8 cellular contexts compared by ENCODE assay signal in the genomic region with DNA sequence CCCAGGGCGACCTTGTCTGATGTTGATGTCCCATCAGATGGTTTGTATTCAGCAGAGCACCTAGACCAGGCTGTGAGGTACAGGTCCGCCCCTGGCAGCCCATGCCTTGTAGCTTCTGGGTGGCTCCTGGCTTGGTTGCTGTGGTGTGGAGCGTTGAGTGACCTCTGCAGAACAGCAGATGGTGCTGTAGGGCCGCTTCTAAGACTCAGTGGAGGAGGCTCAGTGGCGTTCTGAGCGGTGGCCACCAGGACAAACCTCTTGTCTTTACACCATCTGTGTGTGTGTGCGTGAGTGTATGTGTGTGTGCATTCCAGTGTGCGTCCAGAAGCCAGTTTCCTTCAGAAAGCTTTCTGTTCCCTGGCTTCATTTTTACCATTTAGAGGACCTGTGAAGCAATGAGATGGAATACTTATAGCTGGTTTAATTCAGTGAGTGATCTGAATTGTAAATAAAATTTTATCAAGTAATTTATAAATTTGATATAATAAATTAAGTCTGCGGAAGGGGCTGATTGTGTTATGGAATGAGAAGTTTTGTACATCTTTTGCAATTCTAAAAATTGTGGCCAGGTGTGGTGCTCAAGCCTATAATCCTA.
DNase-seq lines count a peak whose midpoint lies in the region; ATAC-seq and TF ChIP-seq lines count a peak whose summit lies in the region.

No MANE protein-coding gene starts in this region.

- DNase-seq in AG04450 (ENCODE audit: low read depth, low spot score) = peak; percentile 88
- DNase-seq in HuH-7 (ENCODE audit: low spot score) = peak; percentile 90
- peak; percentile 95 for DNase-seq in NT2/D1 (ENCODE audit: low read depth, low spot score)
- peak; percentile 71 for DNase-seq in activated CD8-positive, alpha-beta memory T cell treated with anti-CD3 and anti-CD28 coated beads, Interleukin-2, amount 50 U/mL, for 48 hours
- peak; percentile 57 for DNase-seq in naive B cell
- DNase-seq in substantia nigra (lab: John Stamatoyannopoulos, UW) = peak in 40 of 49 donors; percentile 15 to 78 (median 59)

- H3K27ac ChIP-seq in AG04450 (ENCODE audit: low read depth, low read length) (no peak overlapping the region), substantia nigra (ENCODE audit: low read depth, low read length, poor library complexity, severe bottlenecking) (no peak overlapping the region)

- TF ChIP-seq CTCF in AG04450 (IDR thresholded peaks at IDR 0.05; ENCODE audit: low read depth, low read length) = peak; percentile 96

- H3K4me3 Mint-ChIP-seq in naive B cell = no peak overlapping the region

- H3K27ac Mint-ChIP-seq in naive B cell = peak overlapping the region in 2 of 6 donors; percentile 19 to 44

- peaks cover 13 to 23% of the 10 kb centered on the region in 2 donors for H3K36me3 Mint-ChIP-seq in naive B cell

- H3K4me3 ChIP-seq in AG04450 (ENCODE audit: low read depth, low read length) (no peak overlapping the region), NT2/D1 (ENCODE audit: insufficient read length, low read depth) (no peak overlapping the region)

- POLR2A ChIA-PET in AG04450 (lab: Yijun Ruan, JAX) = interaction anchor here (0.6 to 1.4 kb wide), 3 partner anchors 88 to 147 kb away, joined by 3 to 4 read pairs (median 3); partner anchors contain the start of gene POFUT2

- H3K4me1 ChIP-seq in NT2/D1 (ENCODE audit: insufficient read depth, insufficient read length) = peaks cover 9% of the 10 kb centered on the region

- ATAC-seq in GM18517 (IDR thresholded peaks at IDR 0.05; ENCODE audit: unreplicated experiment) = peak; percentile 45
- peak; percentile 91 for ATAC-seq in esophagus mucosa
- ATAC-seq in naive B cell (ENCODE audit: low read depth in 2 of 2) = peak; percentile 92 to 95

- peaks cover 21% of the 10 kb centered on the region for H3K36me3 ChIP-seq in NT2/D1 (ENCODE audit: insufficient read depth, insufficient read length, low read length)

- no peaks in the 10 kb centered on the region for H3K27me3 Mint-ChIP-seq in naive B cell

- H3K9ac ChIP-seq in NT2/D1 (ENCODE audit: insufficient read length, low read depth) = no peak overlapping the region

- H3K27me3 ChIP-seq in AG04450 (ENCODE audit: control insufficient read depth, insufficient read depth, low read length) = no peaks in the 10 kb centered on the region
- H3K27me3 ChIP-seq in NT2/D1 (ENCODE audit: insufficient read depth, insufficient read length) = no peaks in the 10 kb centered on the region

- H3K9me3 ChIP-seq in AG04450 (ENCODE audit: control insufficient read depth, insufficient read depth, low read length) (no peaks in the 10 kb centered on the region), NT2/D1 (ENCODE audit: insufficient read depth, low read length) (no peaks in the 10 kb centered on the region)

- CTCF ChIA-PET in AG04450 (lab: Charles Lee) = interaction anchor here (0.6 to 7.7 kb wide), 37 partner anchors 10 to 680 kb away, joined by 3 to 202 read pairs (median 4); partner anchors contain the start of gene POFUT2

- no peaks in the 10 kb centered on the region for H3K9me3 Mint-ChIP-seq in naive B cell

- peaks cover 33 to 48% (median 47%) of the 10 kb centered on the region in 3 donors for H3K4me1 Mint-ChIP-seq in naive B cell
